In genomic region chr5:3330442-3330841, GRCh38 we compare ENCODE assay signal across 28 cellular contexts.
"Had no signal": no experiment of that assay in that cellular context is flagged by ENCODE, and none has a peak within 500 bp of the region (broad histone marks: within the 10 kb centered on the region; RNA-seq: fewer than 3 reads in every experiment).

No MANE protein-coding gene starts in this region.

- H3K4me1 Mint-ChIP-seq: stimulated activated effector memory CD8-positive, alpha-beta T cell treated with anti-CD3 and anti-CD28 coated beads, Interleukin-12 subunit alpha, Interleukin-12 subunit beta, amount 100 ng/mL, for 72 hours; stimulated activated memory B cell treated with anti-CD40 and anti-IgM and Interleukin-4, amounts not matched to agents 10 μg/mL and 1 μg/mL and 100 μg/mL, for 72 hours; stimulated activated naive B cell treated with anti-CD40 and anti-IgM and Interleukin-4, amounts not matched to agents 10 μg/mL and 1 μg/mL and 100 μg/mL, for 72 hours; stimulated activated naive CD8-positive, alpha-beta T cell treated with anti-CD3 and anti-CD28 coated beads, Interleukin-15, amount 100 ng/mL, for 72 hours had no signal

- H3K36me3 ChIP-seq: stomach, suprapubic skin, thoracic aorta, thyroid gland, tibial artery, tibial nerve, transverse colon, upper lobe of left lung, upper lobe of right lung, uterus, vagina had no signal

- H3K4me3 Mint-ChIP-seq: stimulated activated effector memory CD8-positive, alpha-beta T cell treated with anti-CD3 and anti-CD28 coated beads, Interleukin-12 subunit alpha, Interleukin-12 subunit beta, amount 100 ng/mL, for 72 hours; stimulated activated memory B cell treated with anti-CD40 and anti-IgM and Interleukin-4, amounts not matched to agents 10 μg/mL and 1 μg/mL and 100 μg/mL, for 72 hours; stimulated activated naive B cell treated with anti-CD40 and anti-IgM and Interleukin-4, amounts not matched to agents 10 μg/mL and 1 μg/mL and 100 μg/mL, for 72 hours; stimulated activated naive CD8-positive, alpha-beta T cell treated with anti-CD3 and anti-CD28 coated beads, Interleukin-15, amount 100 ng/mL, for 72 hours; stimulated activated naive CD8-positive, alpha-beta T cell treated with anti-CD3 and anti-CD28 coated beads, Interleukin-15, Interleukin-2, amounts not matched to agents 100 ng/mL and 50 ng/mL, for 24 hours; type B pancreatic cell had no signal

- H3K27ac ChIP-seq: stomach, suprapubic skin, testis, thoracic aorta, thyroid gland, tibial artery, tibial nerve, transverse colon, upper lobe of left lung, upper lobe of right lung, uterus, vagina had no signal

- H3K4me3 ChIP-seq: stomach, suprapubic skin, testis, thoracic aorta, thyroid gland, tibial artery, tibial nerve, transverse colon, upper lobe of left lung, upper lobe of right lung, uterus, vagina had no signal

- H3K27me3 Mint-ChIP-seq: stimulated activated memory B cell treated with anti-CD40 and anti-IgM and Interleukin-4, amounts not matched to agents 10 μg/mL and 1 μg/mL and 100 μg/mL, for 72 hours; stimulated activated naive B cell treated with anti-CD40 and anti-IgM and Interleukin-4, amounts not matched to agents 10 μg/mL and 1 μg/mL and 100 μg/mL, for 72 hours; stimulated activated naive CD8-positive, alpha-beta T cell treated with anti-CD3 and anti-CD28 coated beads, Interleukin-15, amount 100 ng/mL, for 72 hours; stimulated activated naive CD8-positive, alpha-beta T cell treated with anti-CD3 and anti-CD28 coated beads, Interleukin-15, Interleukin-2, amounts not matched to agents 100 ng/mL and 50 ng/mL, for 24 hours had no signal

- H3K9me3 ChIP-seq: suprapubic skin, testis, thoracic aorta, thyroid gland, tibial artery, transverse colon, upper lobe of left lung, upper lobe of right lung, uterus, vagina had no signal

- H3K27ac Mint-ChIP-seq: stimulated activated effector memory CD8-positive, alpha-beta T cell treated with anti-CD3 and anti-CD28 coated beads, Interleukin-12 subunit alpha, Interleukin-12 subunit beta, amount 100 ng/mL, for 72 hours; stimulated activated memory B cell treated with anti-CD40 and anti-IgM and Interleukin-4, amounts not matched to agents 10 μg/mL and 1 μg/mL and 100 μg/mL, for 72 hours; stimulated activated naive B cell treated with anti-CD40 and anti-IgM and Interleukin-4, amounts not matched to agents 10 μg/mL and 1 μg/mL and 100 μg/mL, for 72 hours; stimulated activated naive CD8-positive, alpha-beta T cell treated with anti-CD3 and anti-CD28 coated beads, Interleukin-15, amount 100 ng/mL, for 72 hours; stimulated activated naive CD8-positive, alpha-beta T cell treated with anti-CD3 and anti-CD28 coated beads, Interleukin-15, Interleukin-2, amounts not matched to agents 100 ng/mL and 50 ng/mL, for 24 hours; type B pancreatic cell had no signal

- H3K9me3 Mint-ChIP-seq: stimulated activated effector memory CD8-positive, alpha-beta T cell treated with anti-CD3 and anti-CD28 coated beads, Interleukin-12 subunit alpha, Interleukin-12 subunit beta, amount 100 ng/mL, for 72 hours; type B pancreatic cell had no signal

- H3K36me3 Mint-ChIP-seq: stimulated activated effector memory CD8-positive, alpha-beta T cell treated with anti-CD3 and anti-CD28 coated beads, Interleukin-12 subunit alpha, Interleukin-12 subunit beta, amount 100 ng/mL, for 72 hours; stimulated activated memory B cell treated with anti-CD40 and anti-IgM and Interleukin-4, amounts not matched to agents 10 μg/mL and 1 μg/mL and 100 μg/mL, for 72 hours; stimulated activated naive B cell treated with anti-CD40 and anti-IgM and Interleukin-4, amounts not matched to agents 10 μg/mL and 1 μg/mL and 100 μg/mL, for 72 hours; type B pancreatic cell had no signal

- DNase-seq: stimulated activated CD4-positive, alpha-beta T cell treated with anti-CD3 and anti-CD28 coated beads, Interleukin-2, amount 100 ng/mL, for 48 hours; stimulated activated CD4-positive, alpha-beta T cell treated with anti-CD3 and anti-CD28 coated beads, Interleukin-4, amount 100 ng/mL, for 1 hour; stimulated activated CD4-positive, alpha-beta T cell treated with anti-CD3 and anti-CD28 coated beads, Interleukin-4, amount 100 ng/mL, for 24 hours; stimulated activated CD4-positive, alpha-beta T cell treated with anti-CD3 and anti-CD28 coated beads, Interleukin-4, amount 100 ng/mL, for 4 hours; stimulated activated CD8-positive, alpha-beta memory T cell treated with anti-CD3 and anti-CD28 coated beads, Interleukin-4, amount 100 ng/mL, for 48 hours; stimulated activated naive B cell treated with anti-CD40 and anti-IgM and Interleukin-4, amounts not matched to agents 10 μg/mL and 1 μg/mL and 100 μg/mL, for 72 hours; stimulated activated naive CD4-positive, alpha-beta T cell; stimulated activated naive CD4-positive, alpha-beta T cell treated with Interleukin-2 at 50 U/mL for 16 hours; stimulated activated naive CD8-positive, alpha-beta T cell treated with anti-CD3 and anti-CD28 coated beads, Interleukin-15, amount 100 ng/mL, for 72 hours; stimulated activated naive CD8-positive, alpha-beta T cell treated with anti-CD3 and anti-CD28 coated beads, Interleukin-15, Interleukin-2, amounts not matched to agents 100 U/mL and 50 U/mL, for 24 hours; stomach; substantia nigra; testis; thyroid gland; tibial artery; transverse colon; trophoblast cell; upper lobe of left lung; upper lobe of right lung; uterus had no signal

- H3K4me1 ChIP-seq: stomach, testis, thyroid gland, tibial nerve, transverse colon, upper lobe of left lung, upper lobe of right lung, uterus had no signal

- H3K27me3 ChIP-seq: suprapubic skin, testis, thyroid gland, tibial artery, tibial nerve, transverse colon, upper lobe of left lung, upper lobe of right lung, uterus, vagina had no signal

- ATAC-seq: stimulated activated effector memory CD8-positive, alpha-beta T cell treated with anti-CD3 and anti-CD28 coated beads, Interleukin-12 subunit alpha, Interleukin-12 subunit beta, amount 100 ng/mL, for 72 hours; stimulated activated memory B cell treated with anti-CD40 and anti-IgM and Interleukin-4, amounts not matched to agents 10 μg/mL and 1 μg/mL and 100 μg/mL, for 72 hours; stimulated activated naive B cell treated with anti-CD40 and anti-IgM and Interleukin-4, amounts not matched to agents 10 μg/mL and 1 μg/mL and 100 μg/mL, for 72 hours; stimulated activated naive CD8-positive, alpha-beta T cell treated with anti-CD3 and anti-CD28 coated beads, Interleukin-15, amount 100 ng/mL, for 72 hours; stimulated activated naive CD8-positive, alpha-beta T cell treated with anti-CD3 and anti-CD28 coated beads, Interleukin-15, Interleukin-2, amounts not matched to agents 100 U/mL and 50 U/mL, for 24 hours; upper lobe of right lung had no signal
